ENCODE assay signal across 13 cellular contexts in genomic region chr17:58621174-58621573, GRCh38.
A peak's percentile ranks its signal among the peaks of the same experiment; 100 is the strongest.
DNase-seq lines count a peak whose midpoint lies in the region; ATAC-seq lines count a peak whose summit lies in the region.
"Had no signal": no experiment of that assay in that cellular context is flagged by ENCODE, and none has a peak within 500 bp of the region (broad histone marks: within the 10 kb centered on the region; RNA-seq: fewer than 3 reads in every experiment).

No MANE protein-coding gene starts in this region.

- no peak for DNase-seq in activated naive CD4-positive, alpha-beta T cell treated with anti-CD3 and anti-CD28 coated beads, Interleukin-2, amount 50 U/mL, for 72 hours (ENCODE audit: low spot score in 2 of 2)
- DNase-seq in activated naive CD4-positive, alpha-beta T cell treated with anti-CD3 and anti-CD28 coated beads, Interleukin-2, amount 10 ng/mL, durations not matched to agents 7 days and 5 days: no peak
- DNase-seq in NOMO-1 (lab: John Stamatoyannopoulos, UW; ENCODE audit: unreplicated experiment in 2 of 2) (no peak), epidermal melanocyte (ENCODE audit: insufficient read length, low spot score) (no peak), SW480 (ENCODE audit: low spot score) (no peak)
- DNase-seq: endodermal cell, mammary epithelial cell, MG63, NCI-H2227 treated with DMSO at 0.1 percent for 48 hours, stomach had no signal

- H3K4me3 Mint-ChIP-seq in activated naive CD4-positive, alpha-beta T cell treated with anti-CD3 and anti-CD28 coated beads, Interleukin-2, amount 10 ng/mL, durations not matched to agents 7 days and 5 days: no peak overlapping the region
- H3K4me3 Mint-ChIP-seq: endodermal cell had no signal

- H3K27me3 Mint-ChIP-seq in activated naive CD4-positive, alpha-beta T cell treated with anti-CD3 and anti-CD28 coated beads, Interleukin-2, amount 10 ng/mL, durations not matched to agents 7 days and 5 days: peaks cover 20% of the 10 kb centered on the region

- CTCF ChIA-PET in activated naive CD4-positive, alpha-beta T cell treated with anti-CD3 and anti-CD28 coated beads, Interleukin-2, amount 10 ng/mL, durations not matched to agents 7 days and 5 days (lab: Charles Lee): interaction anchor here (1.0 kb wide), 1 partner anchor 43 kb away, joined by 3 read pairs; no protein-coding TSS in a partner anchor

- no peaks in the 10 kb centered on the region for H3K4me1 Mint-ChIP-seq in activated naive CD4-positive, alpha-beta T cell treated with anti-CD3 and anti-CD28 coated beads, Interleukin-2, amount 10 ng/mL, durations not matched to agents 7 days and 5 days

- H3K36me3 Mint-ChIP-seq in activated naive CD4-positive, alpha-beta T cell treated with anti-CD3 and anti-CD28 coated beads, Interleukin-2, amount 50 U/mL, for 72 hours: no peaks in the 10 kb centered on the region
- H3K36me3 Mint-ChIP-seq in activated naive CD4-positive, alpha-beta T cell treated with anti-CD3 and anti-CD28 coated beads, Interleukin-2, amount 10 ng/mL, durations not matched to agents 7 days and 5 days: no peaks in the 10 kb centered on the region

- peak; percentile 26 to 69 for ATAC-seq in activated naive CD4-positive, alpha-beta T cell treated with anti-CD3 and anti-CD28 coated beads, Interleukin-2, amount 50 U/mL, for 72 hours
- peak; percentile 71 for ATAC-seq in GM21723 (IDR thresholded peaks at IDR 0.05; ENCODE audit: unreplicated experiment)
- ATAC-seq in HG03196 (IDR thresholded peaks at IDR 0.05; ENCODE audit: unreplicated experiment): peak; percentile 66
- ATAC-seq in GM19328 (IDR thresholded peaks at IDR 0.05; ENCODE audit: unreplicated experiment): no peak

- no peak overlapping the region for H3K27ac Mint-ChIP-seq in activated naive CD4-positive, alpha-beta T cell treated with anti-CD3 and anti-CD28 coated beads, Interleukin-2, amount 50 U/mL, for 72 hours
- H3K27ac Mint-ChIP-seq in activated naive CD4-positive, alpha-beta T cell treated with anti-CD3 and anti-CD28 coated beads, Interleukin-2, amount 10 ng/mL, durations not matched to agents 7 days and 5 days: no peak overlapping the region
- H3K27ac Mint-ChIP-seq: endodermal cell had no signal

- no peaks in the 10 kb centered on the region for H3K9me3 Mint-ChIP-seq in activated naive CD4-positive, alpha-beta T cell treated with anti-CD3 and anti-CD28 coated beads, Interleukin-2, amount 50 U/mL, for 72 hours
- no peaks in the 10 kb centered on the region for H3K9me3 Mint-ChIP-seq in activated naive CD4-positive, alpha-beta T cell treated with anti-CD3 and anti-CD28 coated beads, Interleukin-2, amount 10 ng/mL, durations not matched to agents 7 days and 5 days
- H3K9me3 Mint-ChIP-seq: endodermal cell had no signal
